ENCODE assay signal across 2 cellular contexts in genomic region chr16:58087209-58087913, GRCh38.
TF ChIP-seq lines count a peak whose summit lies in the region.

No MANE protein-coding gene starts in this region.

TF ChIP-seq in HepG2, 621 proteins besides CTCF, POLR2A, EP300 and RAD21 (continued from another document):
- TF ChIP-seq FOXM1 (CRISPR knock-in tag; IDR thresholded peaks at IDR 0.05) (no peak), ZBTB43 (CRISPR knock-in tag; conservative IDR thresholded peaks at IDR 0.05) (peak; percentile 53; the same call in 1 of the 2 replicates), TFDP1 (CRISPR knock-in tag; IDR thresholded peaks at IDR 0.05; ENCODE audit: borderline replicate concordance) (no peak), ZNF281 (CRISPR knock-in tag; IDR thresholded peaks at IDR 0.05; ENCODE audit: borderline replicate concordance) (no peak), TBP (CRISPR knock-in tag; IDR thresholded peaks at IDR 0.05) (no peak), KAT2B (IDR thresholded peaks at IDR 0.05; ENCODE audit: borderline replicate concordance, low read depth, low read length) (no peak), IKZF1 (IDR thresholded peaks at IDR 0.05) (peak; percentile 53; the same call in 1 of the 2 replicates), TCF12 (IDR thresholded peaks at IDR 0.05) (no peak), TCF12 (CRISPR knock-in tag; IDR thresholded peaks at IDR 0.05) (no peak)

TF ChIP-seq in K562, 482 proteins besides CTCF, POLR2A, EP300 and RAD21 (continued from another document):
- no peak for TF ChIP-seq HBP1 (CRISPR knock-in tag; IDR thresholded peaks at IDR 0.05)
